ENCODE assay signal across 23 cellular contexts in the genomic region with DNA sequence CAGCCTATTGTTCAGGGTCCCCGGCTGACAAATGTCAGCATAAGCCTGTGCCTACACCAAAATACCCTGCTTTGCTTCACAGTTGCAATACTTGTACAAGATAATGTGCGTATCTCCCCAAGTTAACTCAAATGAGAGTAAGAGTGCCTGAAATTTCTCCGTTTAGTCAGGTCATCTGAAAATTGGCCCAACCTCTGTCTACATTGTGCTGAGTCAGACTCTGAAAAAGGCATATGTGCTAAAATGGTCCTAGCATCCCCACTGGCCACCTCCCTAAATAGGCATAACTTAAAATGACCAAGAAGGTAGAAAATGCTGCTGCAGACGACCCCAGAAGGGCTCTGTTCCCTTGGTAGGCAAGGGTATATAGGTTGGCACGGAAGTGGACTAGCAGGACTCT.
DNase-seq lines count a peak whose midpoint lies in the region; ATAC-seq and TF ChIP-seq lines count a peak whose summit lies in the region.
"Had no signal": no experiment of that assay in that cellular context is flagged by ENCODE, and none has a peak within 500 bp of the region (broad histone marks: within the 10 kb centered on the region; RNA-seq: fewer than 3 reads in every experiment).

No MANE protein-coding gene starts in this region.

- no peak overlapping the region for H3K4me2 ChIP-seq in GM23338
- no peak overlapping the region for H3K4me2 ChIP-seq in mesendoderm (ENCODE audit: low read length)
- no peak overlapping the region for H3K4me2 ChIP-seq in neural progenitor cell
- H3K4me2 ChIP-seq: BLaER1 had no signal

- DNase-seq in GM23338 (ENCODE audit: low spot score) (no peak), mesendoderm (no peak), neural progenitor cell (ENCODE audit: low spot score) (peak; percentile 9), psoas muscle (no peak), OCI-M1 (lab: John Stamatoyannopoulos, UW) (no peak)
- DNase-seq: 8988T; ACHN; BE2C; C1 segment of cervical spinal cord; CD4-positive, CD25-positive, alpha-beta regulatory T cell; CD8-positive, alpha-beta memory T cell; COR-L47; DMS 273 treated with DMSO at 0.1 percent for 48 hours; DMS153; DMS53; DMS79; DND-41; EL; GDM1 had no signal

- no peak overlapping the region for H3K9ac ChIP-seq in mesendoderm (ENCODE audit: low read length)
- H3K9ac ChIP-seq in neural progenitor cell = no peak overlapping the region
- H3K9ac ChIP-seq: BLaER1 had no signal

- H3K79me1 ChIP-seq in mesendoderm (ENCODE audit: low read length) = no peaks in the 10 kb centered on the region

- H3K9me2 ChIP-seq in GM23338 (ENCODE audit: insufficient read depth) = peaks cover 10% of the 10 kb centered on the region

- H3K36me3 Mint-ChIP-seq in GM23338 (ENCODE audit: low read depth) (peaks cover 30% of the 10 kb centered on the region), neural progenitor cell (no peaks in the 10 kb centered on the region)
- H3K36me3 Mint-ChIP-seq: CD14-positive monocyte; CD4-positive, alpha-beta memory T cell; CD4-positive, CD25-positive, alpha-beta regulatory T cell; CD8-positive, alpha-beta memory T cell had no signal

- ATAC-seq in GM23338 = no peak
- no peak for ATAC-seq in psoas muscle
- ATAC-seq: GM12878 had no signal

- no peak overlapping the region for H2AK5ac ChIP-seq in mesendoderm (ENCODE audit: low read length)

- no peaks in the 10 kb centered on the region for H3K27me3 ChIP-seq in GM23338 (ENCODE audit: insufficient read depth)
- no peaks in the 10 kb centered on the region for H3K27me3 ChIP-seq in mesendoderm (ENCODE audit: insufficient read depth, low read length, poor library complexity)
- H3K27me3 ChIP-seq in neural progenitor cell = no peaks in the 10 kb centered on the region
- no peaks in the 10 kb centered on the region for H3K27me3 ChIP-seq in psoas muscle (ENCODE audit: insufficient read depth in 3 of 3, low read length in 2 of 3)
- H3K27me3 ChIP-seq: BE2C, BLaER1 had no signal

- H2AFZ ChIP-seq in GM23338 = 0 out of 2 replicates have a peak overlapping the region, but pooled peaks have one; percentile 47
- no peak overlapping the region for H2AFZ ChIP-seq in neural progenitor cell (replicated peaks)

- H3K4me3 ChIP-seq in GM23338 (no peak overlapping the region), mesendoderm (ENCODE audit: low read length) (no peak overlapping the region), neural progenitor cell (no peak overlapping the region), psoas muscle (no peak overlapping the region)
- H3K4me3 ChIP-seq: BLaER1, GM12878 had no signal

- H3F3A ChIP-seq in GM23338 (replicated peaks; ENCODE audit: low read depth) = no peaks in the 10 kb centered on the region
- no peaks in the 10 kb centered on the region for H3F3A ChIP-seq in neural progenitor cell (ENCODE audit: low read depth)

- H3K79me2 ChIP-seq in GM23338 (replicated peaks; ENCODE audit: insufficient read depth) (no peaks in the 10 kb centered on the region), mesendoderm (ENCODE audit: control insufficient read depth, insufficient read depth, low read length) (no peaks in the 10 kb centered on the region), neural progenitor cell (ENCODE audit: low read depth) (no peaks in the 10 kb centered on the region)

- H3K4me1 ChIP-seq in GM23338 (ENCODE audit: insufficient read depth) (no peaks in the 10 kb centered on the region), mesendoderm (ENCODE audit: control insufficient read depth, low read depth, low read length) (no peaks in the 10 kb centered on the region), neural progenitor cell (no peaks in the 10 kb centered on the region), psoas muscle (no peaks in the 10 kb centered on the region)
- H3K4me1 ChIP-seq: BE2C, BLaER1 had no signal

- no peak overlapping the region for H3K27ac Mint-ChIP-seq in GM23338
- no peak overlapping the region for H3K27ac Mint-ChIP-seq in neural progenitor cell
- H3K27ac Mint-ChIP-seq: CD14-positive monocyte; CD4-positive, alpha-beta memory T cell; CD4-positive, CD25-positive, alpha-beta regulatory T cell; CD8-positive, alpha-beta memory T cell had no signal

- H3K36me3 ChIP-seq in GM23338 (ENCODE audit: insufficient read depth) (peaks cover 10% of the 10 kb centered on the region), mesendoderm (ENCODE audit: control insufficient read depth, insufficient read depth, low read length) (no peaks in the 10 kb centered on the region), neural progenitor cell (no peaks in the 10 kb centered on the region), psoas muscle (ENCODE audit: insufficient read depth in 1 of 2, low read depth in 1 of 2) (no peaks in the 10 kb centered on the region)
- H3K36me3 ChIP-seq: BE2C, BLaER1 had no signal

- H3K4ac ChIP-seq in mesendoderm (ENCODE audit: low read depth, low read length) = no peak overlapping the region

- no peak overlapping the region for H3K27ac ChIP-seq in GM23338 (ENCODE audit: low read depth)
- no peak overlapping the region for H3K27ac ChIP-seq in mesendoderm (ENCODE audit: low read depth, low read length)
- no peak overlapping the region for H3K27ac ChIP-seq in neural progenitor cell
- H3K27ac ChIP-seq in psoas muscle = no peak overlapping the region
- H3K27ac ChIP-seq: BLaER1 had no signal

- no peak overlapping the region for H3K23ac ChIP-seq in mesendoderm (ENCODE audit: low read length)

- no peak overlapping the region for H4K8ac ChIP-seq in mesendoderm (ENCODE audit: low read depth, low read length)

- peaks cover 44% of the 10 kb centered on the region for H3K9me3 Mint-ChIP-seq in GM23338
- H3K9me3 Mint-ChIP-seq in neural progenitor cell = peaks cover 17% of the 10 kb centered on the region

- H3K56ac ChIP-seq in mesendoderm (ENCODE audit: low read length) = no peak overlapping the region

- H3K18ac ChIP-seq in mesendoderm (ENCODE audit: low read length) = peak overlapping the region; percentile 20

- H2BK5ac ChIP-seq in mesendoderm (ENCODE audit: low read length) = no peak overlapping the region

- H3K9me3 ChIP-seq in neural progenitor cell (ENCODE audit: low read depth) (peaks cover 4% of the 10 kb centered on the region), psoas muscle (peaks cover 10% of the 10 kb centered on the region)
- H3K9me3 ChIP-seq: BE2C had no signal

- intact Hi-C loops in psoas muscle (cut with DNase I) = no loop called here

- H2BK15ac ChIP-seq in mesendoderm (replicated peaks; ENCODE audit: low read depth) = no peak overlapping the region

- H4K20me1 ChIP-seq in GM23338 (replicated peaks; ENCODE audit: insufficient read depth) (no peaks in the 10 kb centered on the region), neural progenitor cell (ENCODE audit: low read depth) (no peaks in the 10 kb centered on the region)
- H4K20me1 ChIP-seq: BLaER1 had no signal

- no peak for TF ChIP-seq CTCF in GM23338 (conservative IDR thresholded peaks at IDR 0.05; ENCODE audit: low read depth in 2 of 2)
- no peak for TF ChIP-seq CTCF in neural progenitor cell (IDR thresholded peaks at IDR 0.05)
- no peak for TF ChIP-seq CTCF in psoas muscle (IDR thresholded peaks at IDR 0.05)

- no peak overlapping the region for H4K5ac ChIP-seq in mesendoderm (ENCODE audit: low read length)

- peaks cover 4% of the 10 kb centered on the region for H3K27me3 Mint-ChIP-seq in GM23338 (ENCODE audit: insufficient read depth, low read depth, poor library complexity)
- peaks cover 10% of the 10 kb centered on the region for H3K27me3 Mint-ChIP-seq in neural progenitor cell (ENCODE audit: insufficient read depth, low read depth)
- H3K27me3 Mint-ChIP-seq: CD4-positive, alpha-beta memory T cell; CD4-positive, CD25-positive, alpha-beta regulatory T cell; CD8-positive, alpha-beta memory T cell had no signal

- WGBS in mesendoderm (ENCODE audit: extremely low coverage, insufficient coverage, low lambda C conversion rate) = no CpG with 5 or more reads among the region's 5 CpGs
- WGBS in psoas muscle, 3 donors = 70 to 76% (median 71%) methylated on average over 5 of the region's 5 CpGs

- no peak overlapping the region for H3K4me3 Mint-ChIP-seq in GM23338
- no peak overlapping the region for H3K4me3 Mint-ChIP-seq in neural progenitor cell
- H3K4me3 Mint-ChIP-seq: CD14-positive monocyte; CD4-positive, alpha-beta memory T cell; CD4-positive, CD25-positive, alpha-beta regulatory T cell; CD8-positive, alpha-beta memory T cell had no signal

- no peak overlapping the region for H2BK120ac ChIP-seq in mesendoderm (ENCODE audit: low read depth, low read length)

- H3K4me1 Mint-ChIP-seq in GM23338 (peaks cover 5% of the 10 kb centered on the region), neural progenitor cell (no peaks in the 10 kb centered on the region)
- H3K4me1 Mint-ChIP-seq: CD14-positive monocyte; CD4-positive, alpha-beta memory T cell; CD4-positive, CD25-positive, alpha-beta regulatory T cell; CD8-positive, alpha-beta memory T cell had no signal

TF ChIP-seq in GM23338, 12 proteins besides CTCF, POLR2A, EP300 and RAD21:
- TF ChIP-seq ZNF331 (CRISPR knock-in tag; IDR thresholded peaks at IDR 0.05; ENCODE audit: low read depth) = no peak
- TF ChIP-seq, protein P1, sequence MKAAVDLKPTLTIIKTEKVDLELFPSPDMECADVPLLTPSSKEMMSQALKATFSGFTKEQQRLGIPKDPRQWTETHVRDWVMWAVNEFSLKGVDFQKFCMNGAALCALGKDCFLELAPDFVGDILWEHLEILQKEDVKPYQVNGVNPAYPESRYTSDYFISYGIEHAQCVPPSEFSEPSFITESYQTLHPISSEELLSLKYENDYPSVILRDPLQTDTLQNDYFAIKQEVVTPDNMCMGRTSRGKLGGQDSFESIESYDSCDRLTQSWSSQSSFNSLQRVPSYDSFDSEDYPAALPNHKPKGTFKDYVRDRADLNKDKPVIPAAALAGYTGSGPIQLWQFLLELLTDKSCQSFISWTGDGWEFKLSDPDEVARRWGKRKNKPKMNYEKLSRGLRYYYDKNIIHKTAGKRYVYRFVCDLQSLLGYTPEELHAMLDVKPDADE (IDR thresholded peaks at IDR 0.05) = no peak
